9 cellular contexts compared by ENCODE assay signal in genomic region chr20:57398231-57398821, GRCh38. TPM values are rescaled to one million over a fixed set of nuclear protein-coding genes. Genes with fewer than 3 reads are reported as not detected.
A peak's percentile ranks its signal among the peaks of the same experiment; 100 is the strongest.
DNase-seq lines count a peak whose midpoint lies in the region; ATAC-seq, FAIRE-seq and TF ChIP-seq lines count a peak whose summit lies in the region.
"Had no signal": no experiment of that assay in that cellular context is flagged by ENCODE, and none has a peak within 500 bp of the region (broad histone marks: within the 10 kb centered on the region; RNA-seq: fewer than 3 reads in every experiment).

No MANE protein-coding gene starts in this region.

- no peak; the same call in none of the 2 replicates for TF ChIP-seq POLR2A in GM12892 (IDR thresholded peaks at IDR 0.05; ENCODE audit: low read depth, low read length)

- intact Hi-C loops in lower lobe of right lung (cut with DNase I) = no loop called here

- peaks cover 41% of the 10 kb centered on the region for H3K4me1 Mint-ChIP-seq in activated T-helper 17 cell treated with anti-CD3 and anti-CD28 coated beads, Interleukin-2, amount 50 U/mL, for 72 hours

- no peaks in the 10 kb centered on the region for H3K9me3 Mint-ChIP-seq in activated T-helper 17 cell treated with anti-CD3 and anti-CD28 coated beads, Interleukin-2, amount 50 U/mL, for 72 hours

- DNase-seq in GM12892 (ENCODE audit: insufficient read length) = peak; percentile 88
- peak; percentile 80 for DNase-seq in NCI-H2107 treated with DMSO at 0.1 percent for 48 hours (lab: John Stamatoyannopoulos, UW; ENCODE audit: unreplicated experiment)
- peak; percentile 68 for DNase-seq in lower lobe of right lung
- DNase-seq in stimulated activated CD8-positive, alpha-beta memory T cell treated with anti-CD3 and anti-CD28 coated beads, Interleukin-4, amount 100 ng/mL, for 24 hours (ENCODE audit: low read depth) = peak; percentile 83
- DNase-seq in DMS53 (lab: John Stamatoyannopoulos, UW) = no peak
- DNase-seq in hepatic stellate cell (ENCODE audit: low spot score) = no peak

- peaks cover 100% of the 10 kb centered on the region for H3K36me3 Mint-ChIP-seq in activated T-helper 17 cell treated with anti-CD3 and anti-CD28 coated beads, Interleukin-2, amount 50 U/mL, for 72 hours (ENCODE audit: low read depth)

- H3K4me1 ChIP-seq in lower lobe of right lung = peaks cover 62% of the 10 kb centered on the region

- ATAC-seq in HG02588 (IDR thresholded peaks at IDR 0.05; ENCODE audit: unreplicated experiment) (peak; percentile 52), lower lobe of right lung (peak; percentile 61 to 78)
- peak; percentile 69 for ATAC-seq in activated T-helper 17 cell treated with anti-CD3 and anti-CD28 coated beads, Interleukin-2, amount 50 U/mL, for 72 hours (replicated peaks)

- H3K9me3 ChIP-seq in lower lobe of right lung = no peaks in the 10 kb centered on the region

- H3K27ac Mint-ChIP-seq in activated T-helper 17 cell treated with anti-CD3 and anti-CD28 coated beads, Interleukin-2, amount 50 U/mL, for 72 hours = peak overlapping the region; percentile 89

- H3K27me3 Mint-ChIP-seq in activated T-helper 17 cell treated with anti-CD3 and anti-CD28 coated beads, Interleukin-2, amount 50 U/mL, for 72 hours = no peaks in the 10 kb centered on the region

- peaks cover 48% of the 10 kb centered on the region for H3K36me3 ChIP-seq in lower lobe of right lung

- H3K27me3 ChIP-seq in lower lobe of right lung (ENCODE audit: low read depth) = no peaks in the 10 kb centered on the region

- no peak for FAIRE-seq in GM12892 (lab: Jason Lieb, UNC)

- peak overlapping the region; percentile 83 for H3K4me3 Mint-ChIP-seq in activated T-helper 17 cell treated with anti-CD3 and anti-CD28 coated beads, Interleukin-2, amount 50 U/mL, for 72 hours

- no peak for TF ChIP-seq CTCF in lower lobe of right lung (IDR thresholded peaks at IDR 0.05)

- peak overlapping the region; percentile 6 for H3K4me3 ChIP-seq in lower lobe of right lung

- peak overlapping the region; percentile 62 for H3K27ac ChIP-seq in lower lobe of right lung
- H3K27ac ChIP-seq: HL-60 had no signal

RNA-seq across cellular contexts. Expression of gene RBM38, which starts 7.1 kb away (rescaled TPM):
- polyA plus RNA-seq in GM12892 (2012; ENCODE audit: missing spikeins) = 24.2 TPM
- 10 to 100 TPM; 63.0 to 64.3 TPM for total RNA-seq in activated T-helper 17 cell treated with anti-CD3 and anti-CD28 coated beads, Interleukin-2, amount 50 U/mL, for 72 hours
- total RNA-seq in lower lobe of right lung = 15.5 TPM

RNA-seq across cellular contexts. Expression of gene RAE1, which starts 47.3 kb away (rescaled TPM):
- 27.5 TPM for polyA plus RNA-seq in GM12892 (2012; ENCODE audit: missing spikeins)
- 10 to 100 TPM; 48.3 to 79.7 TPM for total RNA-seq in activated T-helper 17 cell treated with anti-CD3 and anti-CD28 coated beads, Interleukin-2, amount 50 U/mL, for 72 hours
- 20.6 TPM for total RNA-seq in lower lobe of right lung

Comparison
In these comparisons a context has a peak if more than half of its experiments do, and no peak if none do; other contexts are left out.
1. DNase-seq: peak in GM12892 (single experiment), NCI-H2107 treated with DMSO at 0.1 percent for 48 hours (single experiment), lower lobe of right lung (single experiment) and stimulated activated CD8-positive, alpha-beta memory T cell treated with anti-CD3 and anti-CD28 coated beads, Interleukin-4, amount 100 ng/mL, for 24 hours (single experiment); none in DMS53 (single experiment) and hepatic stellate cell (single experiment).
2. Peak in every context shown above with its lines, with median percentiles within 50 percentile points of each other: ATAC-seq.